Comparison of ENCODE assay signal across 6 cellular contexts in the genomic region with DNA sequence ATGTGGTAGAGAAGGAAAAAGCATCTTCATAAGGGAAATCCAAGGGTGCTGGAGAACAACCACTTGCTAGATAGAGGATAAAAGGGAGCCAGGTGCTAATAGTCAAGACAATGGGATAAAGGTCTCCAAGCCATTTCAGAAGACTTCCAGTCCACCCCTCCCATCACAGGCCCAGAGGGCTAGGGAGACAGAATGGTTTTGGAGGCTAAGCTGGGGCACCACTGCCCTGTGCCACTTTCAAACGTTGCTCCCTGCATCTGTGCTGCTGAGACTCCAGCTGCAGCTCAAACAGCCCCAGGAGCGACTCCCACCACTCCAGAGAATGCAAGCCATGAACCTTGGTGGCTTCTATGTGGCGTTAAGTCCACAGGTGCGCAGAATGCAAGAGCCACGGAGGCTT.
"Had no signal": no experiment of that assay in that cellular context is flagged by ENCODE, and none has a peak within 500 bp of the region (broad histone marks: within the 10 kb centered on the region; RNA-seq: fewer than 3 reads in every experiment).

No MANE protein-coding gene starts in this region.

- H3K36me3 Mint-ChIP-seq: IgD-negative memory B cell had no signal

- H3K27ac ChIP-seq: HL-60 had no signal

- H3K4me3 ChIP-seq: K562 had no signal

- H3K27ac Mint-ChIP-seq: IgD-negative memory B cell had no signal

- DNase-seq: IMR-90, KBM-7 had no signal

- ATAC-seq: HepG2, K562 had no signal

- H3K27me3 Mint-ChIP-seq: IgD-negative memory B cell had no signal

- H3K9me3 Mint-ChIP-seq: IgD-negative memory B cell had no signal
